Comparison of ENCODE assay signal across 11 cellular contexts in genomic region chr2:118123561-118124232, GRCh38. TPM values are rescaled to one million over a fixed set of nuclear protein-coding genes. Genes with fewer than 3 reads are reported as not detected.
DNase-seq lines count a peak whose midpoint lies in the region; ATAC-seq, FAIRE-seq and TF ChIP-seq lines count a peak whose summit lies in the region.
"Had no signal": no experiment of that assay in that cellular context is flagged by ENCODE, and none has a peak within 500 bp of the region (broad histone marks: within the 10 kb centered on the region; RNA-seq: fewer than 3 reads in every experiment).

No MANE protein-coding gene starts in this region.

- H3K9me3 ChIP-seq in small intestine (ENCODE audit: control insufficient read depth, low read depth) (no peaks in the 10 kb centered on the region), kidney (ENCODE audit: control insufficient read depth in 1 of 2, low read length in 2 of 2) (no peaks in the 10 kb centered on the region)

- FAIRE-seq in urothelium cell line (lab: Jason Lieb, UNC) (peak; percentile 65), small intestine (lab: Jason Lieb, UNC) (no peak), kidney (lab: Jason Lieb, UNC) (no peak)

- H3K4me3 ChIP-seq in choroid plexus epithelial cell (ENCODE audit: low read depth, low read length) (no peak overlapping the region), small intestine (ENCODE audit: low read depth in 1 of 2, low read length in 2 of 2) (no peak overlapping the region), kidney (ENCODE audit: low read length in 2 of 2) (no peak overlapping the region)

- DNase-seq in NCI-H2196 (lab: John Stamatoyannopoulos, UW; ENCODE audit: unreplicated experiment) (peak; percentile 16), NCI-H2196 treated with DMSO at 0.1 percent for 48 hours (lab: John Stamatoyannopoulos, UW; ENCODE audit: unreplicated experiment) (no peak), choroid plexus epithelial cell (ENCODE audit: low read depth) (peak; percentile 76), left kidney (ENCODE audit: low read depth, low spot score) (peak; percentile 34), urothelium cell line (ENCODE audit: low spot score) (peak; percentile 86), small intestine (no peak), kidney (no peak)
- DNase-seq: caudate nucleus, RPMI8226 had no signal

- no peak overlapping the region for H3K9ac ChIP-seq in kidney (ENCODE audit: low read length in 2 of 2)

- H3K27ac ChIP-seq in small intestine (ENCODE audit: low read depth in 1 of 2, low read length in 1 of 2) (no peak overlapping the region), kidney (ENCODE audit: low read depth in 2 of 2, low read length in 2 of 2) (no peak overlapping the region)
- H3K27ac ChIP-seq: 22Rv1 had no signal

- intact Hi-C loops in kidney (cut with DNase I) = no loop called here

- TF ChIP-seq CTCF in choroid plexus epithelial cell (conservative IDR thresholded peaks at IDR 0.05; ENCODE audit: low read depth, low read length) = no peak
- TF ChIP-seq CTCF in kidney (IDR thresholded peaks at IDR 0.05; ENCODE audit: borderline replicate concordance, extremely low read depth, insufficient read depth) = no peak

- H3K36me3 ChIP-seq in small intestine (ENCODE audit: control insufficient read depth in 2 of 2, insufficient read depth in 2 of 2, low read length in 2 of 2) (no peaks in the 10 kb centered on the region), kidney (ENCODE audit: control insufficient read depth in 1 of 2, insufficient read depth in 2 of 2, low read length in 2 of 2) (no peaks in the 10 kb centered on the region)

- H3K4me1 ChIP-seq in small intestine (ENCODE audit: control insufficient read depth in 2 of 2, insufficient read depth in 1 of 2, low read depth in 1 of 2, low read length in 1 of 2) (peaks cover 0 to 5% of the 10 kb centered on the region in 2 donors), kidney (ENCODE audit: control insufficient read depth in 1 of 2, insufficient read depth in 1 of 2, low read depth in 1 of 2, low read length in 2 of 2) (peaks cover 2 to 6% of the 10 kb centered on the region in 2 donors)

- WGBS in small intestine, 3 donors = 32 to 56% (median 38%) methylated on average over 3 of the region's 3 CpGs

- no peak for ATAC-seq in GM19035 (IDR thresholded peaks at IDR 0.05; ENCODE audit: unreplicated experiment)

- H3K27me3 ChIP-seq in small intestine (ENCODE audit: control insufficient read depth in 2 of 2, insufficient read depth in 2 of 2, low read length in 2 of 2) = no peaks in the 10 kb centered on the region

RNA-seq across cellular contexts. Expression of gene INSIG2, which starts 35.4 kb away (rescaled TPM):
- polyA plus RNA-seq in small intestine (10 to 100 TPM; 13.3 to 16.2 (median 15.7) TPM), kidney (ENCODE audit: insufficient read depth, low read depth, low replicate concordance) (18.4 TPM)
- 29.0 TPM for total RNA-seq in kidney

Comparison
In these comparisons a context has a peak if more than half of its experiments do, and no peak if none do; other contexts are left out.
1. DNase-seq: peak in NCI-H2196 (single experiment), choroid plexus epithelial cell (single experiment), left kidney (single experiment) and urothelium cell line (single experiment); none in NCI-H2196 treated with DMSO at 0.1 percent for 48 hours (single experiment), small intestine (single experiment) and kidney (single experiment).